In the genomic region with DNA sequence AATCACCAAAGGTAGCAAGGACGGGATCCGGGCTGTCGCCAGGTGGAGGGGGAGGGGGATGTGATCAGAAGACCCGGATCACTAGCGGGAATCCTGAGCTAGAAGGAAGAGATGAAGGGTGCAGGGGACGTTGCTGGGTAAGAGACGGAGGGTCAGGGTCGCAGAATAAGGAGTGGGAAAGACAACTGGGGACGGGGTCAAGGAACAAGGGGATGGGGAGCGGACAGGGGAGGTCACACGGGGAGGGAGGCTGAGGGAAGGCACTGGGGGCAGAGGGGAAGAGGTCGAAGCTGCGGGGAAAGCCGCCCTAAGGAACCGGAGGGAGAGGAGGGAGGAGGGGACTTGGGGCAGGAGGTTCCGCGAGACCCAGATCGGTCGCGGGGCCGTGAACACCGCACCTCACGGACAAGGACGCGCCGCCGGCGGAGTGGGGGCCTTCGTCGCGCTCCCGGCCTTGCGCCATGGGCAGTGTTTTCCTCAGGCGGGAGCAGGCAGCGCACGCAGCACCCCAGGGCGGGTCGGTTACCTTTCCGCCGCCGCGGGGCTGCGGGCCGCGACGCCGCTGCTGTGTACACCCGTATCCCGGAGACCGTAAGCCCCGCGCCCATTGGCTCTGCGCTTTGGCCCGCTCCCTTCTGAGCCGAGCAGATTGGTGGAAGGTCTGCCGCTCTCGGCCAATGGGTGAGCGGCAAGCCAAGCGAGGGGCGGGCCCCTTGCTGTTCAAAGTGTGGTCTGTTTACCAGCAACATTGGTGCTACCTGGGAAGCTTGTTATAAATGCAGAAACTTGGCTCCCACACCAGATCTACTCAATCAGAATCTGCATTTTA, we compare ENCODE assay signal across 1 cellular context.
TF ChIP-seq lines count a peak whose summit lies in the region.

A gene with protein sequence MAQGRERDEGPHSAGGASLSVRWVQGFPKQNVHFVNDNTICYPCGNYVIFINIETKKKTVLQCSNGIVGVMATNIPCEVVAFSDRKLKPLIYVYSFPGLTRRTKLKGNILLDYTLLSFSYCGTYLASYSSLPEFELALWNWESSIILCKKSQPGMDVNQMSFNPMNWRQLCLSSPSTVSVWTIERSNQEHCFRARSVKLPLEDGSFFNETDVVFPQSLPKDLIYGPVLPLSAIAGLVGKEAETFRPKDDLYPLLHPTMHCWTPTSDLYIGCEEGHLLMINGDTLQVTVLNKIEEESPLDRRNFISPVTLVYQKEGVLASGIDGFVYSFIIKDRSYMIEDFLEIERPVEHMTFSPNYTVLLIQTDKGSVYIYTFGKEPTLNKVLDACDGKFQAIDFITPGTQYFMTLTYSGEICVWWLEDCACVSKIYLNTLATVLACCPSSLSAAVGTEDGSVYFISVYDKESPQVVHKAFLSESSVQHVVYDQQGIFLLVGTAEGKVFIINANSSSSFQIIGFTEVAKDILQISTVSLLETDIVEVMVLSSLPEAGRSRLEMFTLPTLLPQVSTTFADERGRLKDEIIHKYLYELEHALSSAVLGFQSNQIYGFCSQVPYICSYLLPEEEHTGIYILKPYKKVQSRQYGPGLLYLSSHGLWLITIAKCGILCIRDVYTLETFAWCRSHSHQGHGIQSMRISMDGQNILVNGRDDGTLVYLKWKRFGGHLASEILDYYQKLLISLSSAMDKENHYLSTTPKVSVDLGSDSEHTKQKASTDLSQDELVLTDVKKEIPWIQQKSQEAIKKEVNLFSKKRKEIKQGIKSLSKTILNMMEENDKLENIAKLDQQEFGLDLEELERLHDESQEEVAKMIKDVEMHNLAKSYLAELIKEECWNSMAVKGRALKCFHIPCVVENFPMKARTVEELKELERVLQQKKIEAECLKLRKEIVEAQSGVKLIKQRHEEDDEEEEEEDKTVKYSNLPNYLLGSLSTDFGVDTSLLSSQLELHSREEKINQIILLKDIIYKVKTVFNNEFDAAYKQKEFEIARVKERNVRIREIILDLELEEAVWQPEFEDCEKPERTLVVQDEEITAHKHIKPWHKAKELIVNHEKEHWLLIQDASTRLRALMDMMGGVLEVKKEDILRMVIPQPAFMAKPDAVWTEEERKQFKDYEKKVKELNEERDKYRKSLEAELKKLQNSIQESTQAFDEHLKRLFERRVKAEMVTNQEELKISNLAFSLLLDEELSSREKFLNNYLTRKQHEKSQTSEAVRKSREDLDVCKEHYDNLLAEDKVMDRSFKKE (N-terminal part only) (minus strand): TSS at position 581 of the 829 bp plus-strand sequence. CDS start 118 bp downstream, at position 463.

TF ChIP-seq in HEK293, 187 proteins besides CTCF, POLR2A, EP300 and RAD21 (continued from another document and continues in another):
- TF ChIP-seq, protein P1, sequence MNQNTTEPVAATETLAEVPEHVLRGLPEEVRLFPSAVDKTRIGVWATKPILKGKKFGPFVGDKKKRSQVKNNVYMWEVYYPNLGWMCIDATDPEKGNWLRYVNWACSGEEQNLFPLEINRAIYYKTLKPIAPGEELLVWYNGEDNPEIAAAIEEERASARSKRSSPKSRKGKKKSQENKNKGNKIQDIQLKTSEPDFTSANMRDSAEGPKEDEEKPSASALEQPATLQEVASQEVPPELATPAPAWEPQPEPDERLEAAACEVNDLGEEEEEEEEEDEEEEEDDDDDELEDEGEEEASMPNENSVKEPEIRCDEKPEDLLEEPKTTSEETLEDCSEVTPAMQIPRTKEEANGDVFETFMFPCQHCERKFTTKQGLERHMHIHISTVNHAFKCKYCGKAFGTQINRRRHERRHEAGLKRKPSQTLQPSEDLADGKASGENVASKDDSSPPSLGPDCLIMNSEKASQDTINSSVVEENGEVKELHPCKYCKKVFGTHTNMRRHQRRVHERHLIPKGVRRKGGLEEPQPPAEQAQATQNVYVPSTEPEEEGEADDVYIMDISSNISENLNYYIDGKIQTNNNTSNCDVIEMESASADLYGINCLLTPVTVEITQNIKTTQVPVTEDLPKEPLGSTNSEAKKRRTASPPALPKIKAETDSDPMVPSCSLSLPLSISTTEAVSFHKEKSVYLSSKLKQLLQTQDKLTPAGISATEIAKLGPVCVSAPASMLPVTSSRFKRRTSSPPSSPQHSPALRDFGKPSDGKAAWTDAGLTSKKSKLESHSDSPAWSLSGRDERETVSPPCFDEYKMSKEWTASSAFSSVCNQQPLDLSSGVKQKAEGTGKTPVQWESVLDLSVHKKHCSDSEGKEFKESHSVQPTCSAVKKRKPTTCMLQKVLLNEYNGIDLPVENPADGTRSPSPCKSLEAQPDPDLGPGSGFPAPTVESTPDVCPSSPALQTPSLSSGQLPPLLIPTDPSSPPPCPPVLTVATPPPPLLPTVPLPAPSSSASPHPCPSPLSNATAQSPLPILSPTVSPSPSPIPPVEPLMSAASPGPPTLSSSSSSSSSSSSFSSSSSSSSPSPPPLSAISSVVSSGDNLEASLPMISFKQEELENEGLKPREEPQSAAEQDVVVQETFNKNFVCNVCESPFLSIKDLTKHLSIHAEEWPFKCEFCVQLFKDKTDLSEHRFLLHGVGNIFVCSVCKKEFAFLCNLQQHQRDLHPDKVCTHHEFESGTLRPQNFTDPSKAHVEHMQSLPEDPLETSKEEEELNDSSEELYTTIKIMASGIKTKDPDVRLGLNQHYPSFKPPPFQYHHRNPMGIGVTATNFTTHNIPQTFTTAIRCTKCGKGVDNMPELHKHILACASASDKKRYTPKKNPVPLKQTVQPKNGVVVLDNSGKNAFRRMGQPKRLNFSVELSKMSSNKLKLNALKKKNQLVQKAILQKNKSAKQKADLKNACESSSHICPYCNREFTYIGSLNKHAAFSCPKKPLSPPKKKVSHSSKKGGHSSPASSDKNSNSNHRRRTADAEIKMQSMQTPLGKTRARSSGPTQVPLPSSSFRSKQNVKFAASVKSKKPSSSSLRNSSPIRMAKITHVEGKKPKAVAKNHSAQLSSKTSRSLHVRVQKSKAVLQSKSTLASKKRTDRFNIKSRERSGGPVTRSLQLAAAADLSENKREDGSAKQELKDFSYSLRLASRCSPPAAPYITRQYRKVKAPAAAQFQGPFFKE (tag by site-specific recombination; IDR thresholded peaks at IDR 0.05; ENCODE audit: borderline replicate concordance) = no peak
- TF ChIP-seq SCRT2 (tag by site-specific recombination; IDR thresholded peaks at IDR 0.05) (no peak), ZNF521 (tag by site-specific recombination; IDR thresholded peaks at IDR 0.05) (no peak), GLI4 (tag by site-specific recombination; IDR thresholded peaks at IDR 0.05) (0 out of 2 replicates have a peak, but pooled peaks have one; percentile 53), YY2 (tag by site-specific recombination; IDR thresholded peaks at IDR 0.05) (peak; percentile 58; the same call in 1 of the 2 replicates), ZNF266 (tag by site-specific recombination; IDR thresholded peaks at IDR 0.05; ENCODE audit: low read depth) (no peak), ZEB2 (tag by site-specific recombination; IDR thresholded peaks at IDR 0.05) (0 out of 2 replicates have a peak, but pooled peaks have one; percentile 83), ZNF792 (tag by site-specific recombination; IDR thresholded peaks at IDR 0.05) (peak; percentile 73), ZNF37A (tag by site-specific recombination; IDR thresholded peaks at IDR 0.05) (no peak), ZBTB48 (tag by site-specific recombination; IDR thresholded peaks at IDR 0.05) (peak; percentile 92), ZNF843 (tag by site-specific recombination; IDR thresholded peaks at IDR 0.05) (peak; percentile 49; the same call in 1 of the 2 replicates), ZNF558 (tag by site-specific recombination; IDR thresholded peaks at IDR 0.05) (no peak), MYNN (tag by site-specific recombination; IDR thresholded peaks at IDR 0.05; ENCODE audit: borderline replicate concordance) (no peak; the same call in 1 of the 2 replicates), EGR2 (tag by site-specific recombination; IDR thresholded peaks at IDR 0.05; ENCODE audit: low read depth) (no peak), ZNF654 (tag by site-specific recombination; IDR thresholded peaks at IDR 0.05; ENCODE audit: low read depth) (no peak), ZNF776 (tag by site-specific recombination; IDR thresholded peaks at IDR 0.05; ENCODE audit: borderline replicate concordance) (no peak), ZNF548 (tag by site-specific recombination; IDR thresholded peaks at IDR 0.05) (no peak), ZNF830 (tag by site-specific recombination; IDR thresholded peaks at IDR 0.05; ENCODE audit: low read depth) (no peak), ZNF19 (tag by site-specific recombination; IDR thresholded peaks at IDR 0.05; ENCODE audit: low read depth) (no peak), ZIC2 (tag by site-specific recombination; IDR thresholded peaks at IDR 0.05) (peak; percentile 76; the same call in 1 of the 2 replicates), OVOL3 (tag by site-specific recombination; IDR thresholded peaks at IDR 0.05) (no peak), ZNF174 (tag by site-specific recombination; IDR thresholded peaks at IDR 0.05) (no peak), SCRT1 (tag by site-specific recombination; IDR thresholded peaks at IDR 0.05; ENCODE audit: borderline replicate concordance) (no peak), ZNF626 (tag by site-specific recombination; IDR thresholded peaks at IDR 0.05) (no peak), ZNF394 (tag by site-specific recombination; IDR thresholded peaks at IDR 0.05; ENCODE audit: borderline replicate concordance) (no peak)
- TF ChIP-seq, protein P2, sequence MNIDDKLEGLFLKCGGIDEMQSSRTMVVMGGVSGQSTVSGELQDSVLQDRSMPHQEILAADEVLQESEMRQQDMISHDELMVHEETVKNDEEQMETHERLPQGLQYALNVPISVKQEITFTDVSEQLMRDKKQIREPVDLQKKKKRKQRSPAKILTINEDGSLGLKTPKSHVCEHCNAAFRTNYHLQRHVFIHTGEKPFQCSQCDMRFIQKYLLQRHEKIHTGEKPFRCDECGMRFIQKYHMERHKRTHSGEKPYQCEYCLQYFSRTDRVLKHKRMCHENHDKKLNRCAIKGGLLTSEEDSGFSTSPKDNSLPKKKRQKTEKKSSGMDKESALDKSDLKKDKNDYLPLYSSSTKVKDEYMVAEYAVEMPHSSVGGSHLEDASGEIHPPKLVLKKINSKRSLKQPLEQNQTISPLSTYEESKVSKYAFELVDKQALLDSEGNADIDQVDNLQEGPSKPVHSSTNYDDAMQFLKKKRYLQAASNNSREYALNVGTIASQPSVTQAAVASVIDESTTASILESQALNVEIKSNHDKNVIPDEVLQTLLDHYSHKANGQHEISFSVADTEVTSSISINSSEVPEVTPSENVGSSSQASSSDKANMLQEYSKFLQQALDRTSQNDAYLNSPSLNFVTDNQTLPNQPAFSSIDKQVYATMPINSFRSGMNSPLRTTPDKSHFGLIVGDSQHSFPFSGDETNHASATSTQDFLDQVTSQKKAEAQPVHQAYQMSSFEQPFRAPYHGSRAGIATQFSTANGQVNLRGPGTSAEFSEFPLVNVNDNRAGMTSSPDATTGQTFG (tag by site-specific recombination; IDR thresholded peaks at IDR 0.05; ENCODE audit: borderline replicate concordance) = no peak
- TF ChIP-seq, protein P3, sequence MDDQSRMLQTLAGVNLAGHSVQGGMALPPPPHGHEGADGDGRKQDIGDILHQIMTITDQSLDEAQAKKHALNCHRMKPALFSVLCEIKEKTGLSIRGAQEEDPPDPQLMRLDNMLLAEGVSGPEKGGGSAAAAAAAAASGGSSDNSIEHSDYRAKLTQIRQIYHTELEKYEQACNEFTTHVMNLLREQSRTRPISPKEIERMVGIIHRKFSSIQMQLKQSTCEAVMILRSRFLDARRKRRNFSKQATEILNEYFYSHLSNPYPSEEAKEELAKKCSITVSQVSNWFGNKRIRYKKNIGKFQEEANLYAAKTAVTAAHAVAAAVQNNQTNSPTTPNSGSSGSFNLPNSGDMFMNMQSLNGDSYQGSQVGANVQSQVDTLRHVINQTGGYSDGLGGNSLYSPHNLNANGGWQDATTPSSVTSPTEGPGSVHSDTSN (CRISPR knock-in tag; IDR thresholded peaks at IDR 0.05) = peak; percentile 90
- TF ChIP-seq, protein P4, sequence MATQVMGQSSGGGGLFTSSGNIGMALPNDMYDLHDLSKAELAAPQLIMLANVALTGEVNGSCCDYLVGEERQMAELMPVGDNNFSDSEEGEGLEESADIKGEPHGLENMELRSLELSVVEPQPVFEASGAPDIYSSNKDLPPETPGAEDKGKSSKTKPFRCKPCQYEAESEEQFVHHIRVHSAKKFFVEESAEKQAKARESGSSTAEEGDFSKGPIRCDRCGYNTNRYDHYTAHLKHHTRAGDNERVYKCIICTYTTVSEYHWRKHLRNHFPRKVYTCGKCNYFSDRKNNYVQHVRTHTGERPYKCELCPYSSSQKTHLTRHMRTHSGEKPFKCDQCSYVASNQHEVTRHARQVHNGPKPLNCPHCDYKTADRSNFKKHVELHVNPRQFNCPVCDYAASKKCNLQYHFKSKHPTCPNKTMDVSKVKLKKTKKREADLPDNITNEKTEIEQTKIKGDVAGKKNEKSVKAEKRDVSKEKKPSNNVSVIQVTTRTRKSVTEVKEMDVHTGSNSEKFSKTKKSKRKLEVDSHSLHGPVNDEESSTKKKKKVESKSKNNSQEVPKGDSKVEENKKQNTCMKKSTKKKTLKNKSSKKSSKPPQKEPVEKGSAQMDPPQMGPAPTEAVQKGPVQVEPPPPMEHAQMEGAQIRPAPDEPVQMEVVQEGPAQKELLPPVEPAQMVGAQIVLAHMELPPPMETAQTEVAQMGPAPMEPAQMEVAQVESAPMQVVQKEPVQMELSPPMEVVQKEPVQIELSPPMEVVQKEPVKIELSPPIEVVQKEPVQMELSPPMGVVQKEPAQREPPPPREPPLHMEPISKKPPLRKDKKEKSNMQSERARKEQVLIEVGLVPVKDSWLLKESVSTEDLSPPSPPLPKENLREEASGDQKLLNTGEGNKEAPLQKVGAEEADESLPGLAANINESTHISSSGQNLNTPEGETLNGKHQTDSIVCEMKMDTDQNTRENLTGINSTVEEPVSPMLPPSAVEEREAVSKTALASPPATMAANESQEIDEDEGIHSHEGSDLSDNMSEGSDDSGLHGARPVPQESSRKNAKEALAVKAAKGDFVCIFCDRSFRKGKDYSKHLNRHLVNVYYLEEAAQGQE (tag by site-specific recombination; IDR thresholded peaks at IDR 0.05) = peak; percentile 57
- TF ChIP-seq, protein P5, sequence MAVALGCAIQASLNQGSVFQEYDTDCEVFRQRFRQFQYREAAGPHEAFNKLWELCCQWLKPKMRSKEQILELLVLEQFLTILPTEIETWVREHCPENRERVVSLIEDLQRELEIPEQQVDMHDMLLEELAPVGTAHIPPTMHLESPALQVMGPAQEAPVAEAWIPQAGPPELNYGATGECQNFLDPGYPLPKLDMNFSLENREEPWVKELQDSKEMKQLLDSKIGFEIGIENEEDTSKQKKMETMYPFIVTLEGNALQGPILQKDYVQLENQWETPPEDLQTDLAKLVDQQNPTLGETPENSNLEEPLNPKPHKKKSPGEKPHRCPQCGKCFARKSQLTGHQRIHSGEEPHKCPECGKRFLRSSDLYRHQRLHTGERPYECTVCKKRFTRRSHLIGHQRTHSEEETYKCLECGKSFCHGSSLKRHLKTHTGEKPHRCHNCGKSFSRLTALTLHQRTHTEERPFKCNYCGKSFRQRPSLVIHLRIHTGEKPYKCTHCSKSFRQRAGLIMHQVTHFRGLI (tag by site-specific recombination; IDR thresholded peaks at IDR 0.05) = no peak; the same call in 1 of the 2 replicates
